20 cellular contexts compared by ENCODE assay signal in genomic region chr1:46372440-46372839, GRCh38.
"Had no signal": no experiment of that assay in that cellular context is flagged by ENCODE, and none has a peak within 500 bp of the region (broad histone marks: within the 10 kb centered on the region; RNA-seq: fewer than 3 reads in every experiment).

No MANE protein-coding gene starts in this region.

- H3K27me3 Mint-ChIP-seq: stimulated activated naive B cell treated with anti-CD40 and anti-IgM and Interleukin-4, amounts not matched to agents 10 μg/mL and 1 μg/mL and 100 μg/mL, for 72 hours had no signal

- H3K27ac Mint-ChIP-seq: natural killer cell; stimulated activated naive B cell treated with anti-CD40 and anti-IgM and Interleukin-4, amounts not matched to agents 10 μg/mL and 1 μg/mL and 100 μg/mL, for 72 hours; T-helper 2 cell treated with Interferon-gamma antibody and Interleukin-4, amounts not matched to agents 5 μg/mL and 100 μg/mL, for 36 hours had no signal

- ATAC-seq: activated CD4-positive, CD25-positive, alpha-beta regulatory T cell treated with anti-CD3 and anti-CD28 coated beads, Interleukin-2, amount 50 U/mL, for 24 hours; heart left ventricle; left colon; natural killer cell; stimulated activated naive B cell treated with anti-CD40 and anti-IgM and Interleukin-4, amounts not matched to agents 10 μg/mL and 1 μg/mL and 100 μg/mL, for 72 hours had no signal

- H3K27me3 ChIP-seq: cardiac muscle cell, heart left ventricle, tibial artery, vagina had no signal

- H3K36me3 Mint-ChIP-seq: natural killer cell had no signal

- DNase-seq: activated CD4-positive, alpha-beta T cell treated with anti-CD3 and anti-CD28 coated beads, Interleukin-2, amount 50 U/mL, for 1 hour; activated CD8-positive, alpha-beta memory T cell treated with anti-CD3 and anti-CD28 coated beads for 24 hours; activated naive CD4-positive, alpha-beta T cell treated with Interleukin-2 at 50 U/mL for 16 hours; effector CD4-positive, alpha-beta T cell; foreskin melanocyte; heart left ventricle; left colon; natural killer cell; nucleus accumbens; posterior cingulate gyrus; stimulated activated CD4-positive, alpha-beta T cell treated with anti-CD3 and anti-CD28 coated beads, Interleukin-15, amount 100 ng/mL, for 24 hours; stimulated activated CD4-positive, alpha-beta T cell treated with anti-CD3 and anti-CD28 coated beads, Interleukin-4, amount 100 ng/mL, for 1 hour; stimulated activated naive B cell treated with anti-CD40 and anti-IgM and Interleukin-4, amounts not matched to agents 10 μg/mL and 1 μg/mL and 100 μg/mL, for 72 hours; SW 1271; tibial artery had no signal

- H3K9me3 Mint-ChIP-seq: natural killer cell; T-helper 2 cell treated with Interferon-gamma antibody and Interleukin-4, amounts not matched to agents 5 μg/mL and 100 μg/mL, for 36 hours had no signal

- H3K27ac ChIP-seq: cardiac muscle cell, coronary artery, heart left ventricle, tibial artery, vagina had no signal

- H3K4me3 Mint-ChIP-seq: natural killer cell; stimulated activated naive B cell treated with anti-CD40 and anti-IgM and Interleukin-4, amounts not matched to agents 10 μg/mL and 1 μg/mL and 100 μg/mL, for 72 hours; T-helper 2 cell treated with Interferon-gamma antibody and Interleukin-4, amounts not matched to agents 5 μg/mL and 100 μg/mL, for 36 hours had no signal

- H3K4me3 ChIP-seq: cardiac muscle cell, coronary artery, heart left ventricle, tibial artery, vagina had no signal

- H3K4me1 Mint-ChIP-seq: natural killer cell had no signal
